ENCODE assay signal across 38 cellular contexts in the genomic region with DNA sequence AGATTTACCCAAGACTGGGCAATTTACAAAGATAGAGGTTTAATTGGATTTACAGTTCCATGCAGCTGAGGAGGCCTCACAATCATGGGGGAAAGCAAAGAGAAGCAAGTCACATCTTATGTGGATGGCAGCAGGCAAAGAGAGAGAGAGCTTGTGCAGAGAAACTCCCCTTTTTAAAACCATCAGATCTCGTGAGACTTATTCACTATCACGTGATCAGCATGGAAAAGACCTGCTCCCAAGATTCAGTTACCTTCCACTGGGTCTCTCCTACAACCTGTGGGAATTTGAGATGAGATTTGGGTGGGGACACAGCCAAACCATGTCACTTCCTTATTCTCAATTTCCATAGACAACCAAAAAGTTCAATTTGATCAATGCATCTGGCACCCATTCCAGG. TPM values are rescaled to one million over a fixed set of nuclear protein-coding genes. Genes with fewer than 3 reads are reported as not detected.
"Had no signal": no experiment of that assay in that cellular context is flagged by ENCODE, and none has a peak within 500 bp of the region (broad histone marks: within the 10 kb centered on the region; RNA-seq: fewer than 3 reads in every experiment).

No MANE protein-coding gene starts in this region.

- H3K4me3 ChIP-seq: MG63 had no signal

- DNase-seq: Karpas-422, Kasumi-1, MG63, MM.1S, MV-4-11, NCI-H1048, NCI-H1092, NCI-H1092 treated with DMSO at 0.1 percent for 48 hours, NCI-H1105, NCI-H1105 treated with DMSO at 0.1 percent for 48 hours, NCI-H1417, NCI-H1417 treated with DMSO at 0.1 percent for 48 hours, NCI-H1436, NCI-H1436 treated with DMSO at 0.1 percent for 48 hours, NCI-H146, NCI-H1694, NCI-H1694 treated with DMSO at 0.1 percent for 48 hours, NCI-H187, NCI-H187 treated with DMSO at 0.1 percent for 48 hours, NCI-H1930, NCI-H2029, NCI-H2029 treated with DMSO at 0.1 percent for 48 hours, NCI-H2081, NCI-H2081 treated with DMSO at 0.1 percent for 48 hours, NCI-H2107, NCI-H2171, NCI-H2171 treated with DMSO at 0.1 percent for 48 hours, NCI-H2227 treated with DMSO at 0.1 percent for 48 hours, NCI-H226, NCI-H345, NCI-H446, NCI-H446 treated with DMSO at 0.1 percent for 48 hours, NCI-H510A, NCI-H510A treated with DMSO at 0.1 percent for 48 hours had no signal

- H3K27me3 ChIP-seq: MG63 had no signal

- H3K36me3 ChIP-seq: MG63 had no signal

- H3K9me3 ChIP-seq: MG63 had no signal

RNA-seq across cellular contexts. Expression of a gene that starts 24.9 kb away (rescaled TPM):
- total RNA-seq: LHCN-M2, M059J, MCF 10A, NCI-H460 had no signal
